Comparison of ENCODE assay signal across 1 cellular context in genomic region chr14:68977741-68978549, GRCh38.
TF ChIP-seq lines count a peak whose summit lies in the region.

No MANE protein-coding gene starts in this region.

TF ChIP-seq in HepG2, 621 proteins besides CTCF, POLR2A, EP300 and RAD21 (continued from another document):
- TF ChIP-seq FOXO4 (CRISPR knock-in tag; conservative IDR thresholded peaks at IDR 0.05) (no peak), ZNF17 (CRISPR knock-in tag; IDR thresholded peaks at IDR 0.05) (no peak), ZNF580 (CRISPR knock-in tag; IDR thresholded peaks at IDR 0.05; ENCODE audit: borderline replicate concordance, low read depth) (no peak; the same call in 1 of the 2 replicates), ZNF660 (CRISPR knock-in tag; IDR thresholded peaks at IDR 0.05; ENCODE audit: borderline replicate concordance, low read depth) (no peak), ZBTB46 (CRISPR knock-in tag; IDR thresholded peaks at IDR 0.05; ENCODE audit: borderline replicate concordance) (no peak), SIX4 (CRISPR knock-in tag; IDR thresholded peaks at IDR 0.05) (peak; percentile 9; the same call in 1 of the 2 replicates), POLR2AphosphoS5 (IDR thresholded peaks at IDR 0.05; ENCODE audit: low read depth, low read length) (peak; percentile 61), SOX13 (IDR thresholded peaks at IDR 0.05) (no peak), SOX13 (CRISPR knock-in tag; conservative IDR thresholded peaks at IDR 0.05 in 1 of 2, IDR thresholded peaks at IDR 0.05 in 1 of 2) (no peak), ZBTB43 (CRISPR knock-in tag; conservative IDR thresholded peaks at IDR 0.05) (0 out of 2 replicates have a peak, but pooled peaks have one; percentile 17), ZFY (CRISPR knock-in tag; IDR thresholded peaks at IDR 0.05) (peak; percentile 47), ZNF691 (CRISPR knock-in tag; IDR thresholded peaks at IDR 0.05; ENCODE audit: borderline replicate concordance, low read depth) (peak; percentile 42; the same call in 1 of the 2 replicates), SMARCE1 (IDR thresholded peaks at IDR 0.05; ENCODE audit: borderline replicate concordance) (no peak), CHD2 (IDR thresholded peaks at IDR 0.05; ENCODE audit: low read depth, low read length) (no peak), ZHX1 (CRISPR knock-in tag; IDR thresholded peaks at IDR 0.05; ENCODE audit: low read depth) (0 out of 2 replicates have a peak, but pooled peaks have one; percentile 23), ZNF10 (CRISPR knock-in tag; IDR thresholded peaks at IDR 0.05; ENCODE audit: borderline replicate concordance, low read depth) (no peak), CREBL2 (CRISPR knock-in tag; IDR thresholded peaks at IDR 0.05; ENCODE audit: borderline replicate concordance) (0 out of 2 replicates have a peak, but pooled peaks have one; percentile 9), ZKSCAN5 (CRISPR knock-in tag; IDR thresholded peaks at IDR 0.05) (no peak), RFX5 (IDR thresholded peaks at IDR 0.05; ENCODE audit: low read depth, low read length) (no peak), SAFB2 (CRISPR knock-in tag; IDR thresholded peaks at IDR 0.05; ENCODE audit: borderline replicate concordance, low read depth) (no peak), PHF20 (CRISPR knock-in tag; IDR thresholded peaks at IDR 0.05) (no peak), FOXA3 (CRISPR knock-in tag; IDR thresholded peaks at IDR 0.05) (0 out of 2 replicates have a peak, but pooled peaks have one; percentile 21), GATAD2A (CRISPR knock-in tag; IDR thresholded peaks at IDR 0.05) (peak; percentile 41; the same call in 1 of the 2 replicates), ATF3 (CRISPR knock-in tag; IDR thresholded peaks at IDR 0.05) (no peak), CEBPZ (IDR thresholded peaks at IDR 0.05; ENCODE audit: low read length) (no peak), DNMT1 (CRISPR knock-in tag; IDR thresholded peaks at IDR 0.05) (no peak), NPAS2 (CRISPR knock-in tag; IDR thresholded peaks at IDR 0.05; ENCODE audit: borderline replicate concordance) (no peak), TSC22D2 (CRISPR knock-in tag; IDR thresholded peaks at IDR 0.05; ENCODE audit: borderline replicate concordance) (no peak), PITX1 (CRISPR knock-in tag; IDR thresholded peaks at IDR 0.05) (no peak), ZNF816 (CRISPR knock-in tag; IDR thresholded peaks at IDR 0.05; ENCODE audit: borderline replicate concordance) (peak; percentile 32; the same call in 1 of the 2 replicates), ZNF12 (CRISPR knock-in tag; IDR thresholded peaks at IDR 0.05) (no peak), GZF1 (CRISPR knock-in tag; IDR thresholded peaks at IDR 0.05) (0 out of 2 replicates have a peak, but pooled peaks have one; percentile 18), PAWR (CRISPR knock-in tag; IDR thresholded peaks at IDR 0.05; ENCODE audit: borderline replicate concordance) (no peak), SSRP1 (CRISPR knock-in tag; IDR thresholded peaks at IDR 0.05) (no peak), RELA (CRISPR knock-in tag; IDR thresholded peaks at IDR 0.05) (no peak), FLYWCH1 (CRISPR knock-in tag; IDR thresholded peaks at IDR 0.05) (no peak), ZBTB20 (CRISPR knock-in tag; IDR thresholded peaks at IDR 0.05; ENCODE audit: borderline replicate concordance, low read depth) (0 out of 2 replicates have a peak, but pooled peaks have one; percentile 30), MEIS2 (CRISPR knock-in tag; IDR thresholded peaks at IDR 0.05) (no peak), ZNF615 (CRISPR knock-in tag; IDR thresholded peaks at IDR 0.05; ENCODE audit: borderline replicate concordance) (no peak), TRAFD1 (CRISPR knock-in tag; IDR thresholded peaks at IDR 0.05; ENCODE audit: borderline replicate concordance) (no peak), CBX2 (IDR thresholded peaks at IDR 0.05; ENCODE audit: low read depth, low read length) (no peak), CBX2 (CRISPR knock-in tag; IDR thresholded peaks at IDR 0.05; ENCODE audit: low read depth) (no peak), TOE1 (CRISPR knock-in tag; IDR thresholded peaks at IDR 0.05) (no peak), ZNF576 (CRISPR knock-in tag; IDR thresholded peaks at IDR 0.05) (0 out of 2 replicates have a peak, but pooled peaks have one; percentile 17)
